Comparison of ENCODE assay signal across 8 cellular contexts in the genomic region with DNA sequence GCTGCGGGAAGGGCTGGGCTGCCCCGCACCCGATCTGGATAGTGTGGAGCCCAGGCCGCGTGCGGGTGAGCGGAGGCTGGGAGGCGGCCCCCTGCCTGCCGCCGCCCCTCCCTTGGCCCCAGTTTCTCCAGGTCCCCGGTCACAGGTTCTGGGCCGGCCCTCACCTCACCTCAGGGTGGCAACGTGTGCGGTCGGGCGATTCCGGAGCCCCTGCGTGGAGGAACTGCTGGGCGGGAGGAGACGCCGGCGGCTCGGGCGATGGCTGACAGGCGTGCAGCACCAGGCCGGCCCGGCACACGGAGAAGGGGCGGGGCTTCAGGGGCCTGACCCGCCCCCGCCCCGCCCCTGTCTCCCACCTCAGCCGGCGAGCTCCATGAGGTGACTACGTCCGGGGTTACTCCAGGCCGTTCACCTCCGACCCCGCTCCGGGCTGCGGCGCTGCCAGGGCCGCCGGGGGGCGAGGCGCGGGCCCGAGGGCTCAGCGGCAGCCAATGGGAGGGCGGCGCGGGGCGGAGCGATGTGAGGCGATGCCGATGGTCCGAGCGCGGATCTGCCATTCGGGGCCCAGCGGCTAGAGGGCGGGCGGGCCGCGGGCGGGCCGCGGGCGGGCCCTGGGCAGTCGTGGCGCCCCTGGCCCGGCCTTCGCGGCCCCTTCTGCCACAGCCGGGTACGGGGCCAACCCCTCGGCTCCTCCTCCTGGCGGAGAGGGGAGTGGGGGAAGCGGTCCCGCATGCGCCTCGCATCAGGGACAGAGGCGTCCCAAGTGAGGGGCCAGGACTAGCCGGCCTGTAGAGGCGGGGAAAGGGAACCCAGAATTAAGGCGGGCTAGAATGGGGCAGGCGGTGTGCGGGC. TPM values are rescaled to one million over a fixed set of nuclear protein-coding genes. Genes with fewer than 3 reads are reported as not detected.
A peak's percentile ranks its signal among the peaks of the same experiment; 100 is the strongest.
DNase-seq lines count a peak whose midpoint lies in the region; ATAC-seq and TF ChIP-seq lines count a peak whose summit lies in the region.

No MANE protein-coding gene starts in this region.

- peak overlapping the region; percentile 98 for H3K4me3 ChIP-seq in CD8-positive, alpha-beta T cell (ENCODE audit: low read depth, low read length)
- peak overlapping the region; percentile 97 for H3K4me3 ChIP-seq in ectodermal cell (ENCODE audit: insufficient read depth, low read depth, low read length)

- H3K36me3 Mint-ChIP-seq in CD8-positive, alpha-beta T cell, result peaks cover 1% of the 10 kb centered on the region
- peaks cover 17% of the 10 kb centered on the region for H3K36me3 Mint-ChIP-seq in activated CD8-positive, alpha-beta T cell treated with anti-CD3 and anti-CD28 coated beads for 36 hours (ENCODE audit: low read depth)

- H3K27ac ChIP-seq in CD8-positive, alpha-beta T cell (ENCODE audit: low read depth, low read length), result peak overlapping the region; percentile 66
- H3K27ac ChIP-seq in ectodermal cell (ENCODE audit: insufficient read depth, low read depth, low read length, poor library complexity, severe bottlenecking), result peak overlapping the region; percentile 95

- peak; percentile 77 to 92 (median 87) for DNase-seq in CD8-positive, alpha-beta T cell
- DNase-seq in NCI-H82 treated with DMSO at 0.1 percent for 48 hours (lab: John Stamatoyannopoulos, UW; ENCODE audit: unreplicated experiment) (peak; percentile 89), lung microvascular endothelial cell (ENCODE audit: low read depth in 2 of 2) (peak; percentile 92 to 96)
- peak; percentile 97 for DNase-seq in activated CD8-positive, alpha-beta T cell treated with anti-CD3 and anti-CD28 coated beads for 36 hours
- peak; percentile 70 to 79 (median 78) for DNase-seq in stimulated activated CD4-positive, alpha-beta T cell treated with anti-CD3 and anti-CD28 coated beads, TNF-alpha, amount 100 ng/mL, for 4 hours (ENCODE audit: low read depth in 3 of 3)

- CTCF ChIA-PET in CD8-positive, alpha-beta T cell (lab: Charles Lee), result interaction anchor here (0.6 to 1.9 kb wide), 2 partner anchors 14 to 486 kb away, joined by 3 to 5 read pairs; no protein-coding TSS in a partner anchor
- CTCF ChIA-PET in activated CD8-positive, alpha-beta T cell treated with anti-CD3 and anti-CD28 coated beads for 36 hours (lab: Charles Lee), result interaction anchor here (0.7 to 2.6 kb wide), 9 partner anchors 9 to 54 kb away, joined by 3 to 18 read pairs (median 3); no protein-coding TSS in a partner anchor

- POLR2A ChIA-PET in CD8-positive, alpha-beta T cell (lab: Charles Lee), result interaction anchor here (1.1 to 1.2 kb wide), 2 partner anchors 48 kb away, joined by 3 to 5 read pairs; a partner anchor contains a TSS
- POLR2A ChIA-PET in activated CD8-positive, alpha-beta T cell treated with anti-CD3 and anti-CD28 coated beads for 36 hours (lab: Charles Lee), result interaction anchor here (0.5 to 2.1 kb wide), 10 partner anchors 8 to 121 kb away, joined by 3 to 7 read pairs (median 4); no protein-coding TSS in a partner anchor

- H3K9me3 ChIP-seq in CD8-positive, alpha-beta T cell (ENCODE audit: low read length), result no peaks in the 10 kb centered on the region
- no peaks in the 10 kb centered on the region for H3K9me3 ChIP-seq in ectodermal cell (ENCODE audit: control insufficient read depth, low read length)

- no peaks in the 10 kb centered on the region for H3K9me3 Mint-ChIP-seq in CD8-positive, alpha-beta T cell
- H3K9me3 Mint-ChIP-seq in activated CD8-positive, alpha-beta T cell treated with anti-CD3 and anti-CD28 coated beads for 36 hours, result no peaks in the 10 kb centered on the region

- no peak for TF ChIP-seq CTCF in CD8-positive, alpha-beta T cell (IDR thresholded peaks at IDR 0.05)
- TF ChIP-seq CTCF in activated CD8-positive, alpha-beta T cell treated with anti-CD3 and anti-CD28 coated beads for 36 hours (IDR thresholded peaks at IDR 0.05), result peak; percentile 41

- intact Hi-C loops in CD8-positive, alpha-beta T cell (cut with DNase I, micrococcal nuclease), result loop anchor here (1.0 to 5.0 kb wide), 6 partner anchors 48 to 758 kb away; a partner anchor contains a TSS
- intact Hi-C loops in activated CD8-positive, alpha-beta T cell treated with anti-CD3 and anti-CD28 coated beads for 36 hours (cut with micrococcal nuclease), result loop anchor here (5.0 kb wide), 1 partner anchor 48 kb away; a partner anchor contains a TSS

- no peaks in the 10 kb centered on the region for H3K27me3 ChIP-seq in CD8-positive, alpha-beta T cell (ENCODE audit: insufficient read depth, low read length)
- H3K27me3 ChIP-seq in ectodermal cell (ENCODE audit: control insufficient read depth, insufficient read depth, low read length, poor library complexity, severe bottlenecking), result no peaks in the 10 kb centered on the region

- peaks cover 2% of the 10 kb centered on the region for H3K36me3 ChIP-seq in CD8-positive, alpha-beta T cell (ENCODE audit: insufficient read depth, low read length)
- H3K36me3 ChIP-seq in ectodermal cell (ENCODE audit: control insufficient read depth, insufficient read depth, low read length), result no peaks in the 10 kb centered on the region

- H3K27ac Mint-ChIP-seq in CD8-positive, alpha-beta T cell, result peak overlapping the region; percentile 87
- H3K27ac Mint-ChIP-seq in activated CD8-positive, alpha-beta T cell treated with anti-CD3 and anti-CD28 coated beads for 36 hours, result peak overlapping the region; percentile 91

- peaks cover 16% of the 10 kb centered on the region for H3K4me1 ChIP-seq in CD8-positive, alpha-beta T cell (ENCODE audit: insufficient read depth, low read length)
- no peaks in the 10 kb centered on the region for H3K4me1 ChIP-seq in ectodermal cell (ENCODE audit: control insufficient read depth, insufficient read depth, low read length)

- 0 to 1% methylated on average over 88 of the region's 88 CpGs for WGBS in ectodermal cell, 2 experiments

- no peaks in the 10 kb centered on the region for H3K27me3 Mint-ChIP-seq in CD8-positive, alpha-beta T cell (ENCODE audit: low read depth)
- no peaks in the 10 kb centered on the region for H3K27me3 Mint-ChIP-seq in activated CD8-positive, alpha-beta T cell treated with anti-CD3 and anti-CD28 coated beads for 36 hours

- peak; percentile 95 for ATAC-seq in CD8-positive, alpha-beta T cell
- ATAC-seq in GM19438 (IDR thresholded peaks at IDR 0.05; ENCODE audit: low read depth, unreplicated experiment) (peak; percentile 81), HG03571 (IDR thresholded peaks at IDR 0.05; ENCODE audit: unreplicated experiment) (peak; percentile 91)
- peak; percentile 98 for ATAC-seq in activated CD8-positive, alpha-beta T cell treated with anti-CD3 and anti-CD28 coated beads for 36 hours

- H3K4me1 Mint-ChIP-seq in CD8-positive, alpha-beta T cell (ENCODE audit: low read depth), result peaks cover 18% of the 10 kb centered on the region
- H3K4me1 Mint-ChIP-seq in activated CD8-positive, alpha-beta T cell treated with anti-CD3 and anti-CD28 coated beads for 36 hours (ENCODE audit: low read depth), result peaks cover 24% of the 10 kb centered on the region

- H3K4me3 Mint-ChIP-seq in CD8-positive, alpha-beta T cell, result peak overlapping the region; percentile 87
- peak overlapping the region; percentile 96 for H3K4me3 Mint-ChIP-seq in activated CD8-positive, alpha-beta T cell treated with anti-CD3 and anti-CD28 coated beads for 36 hours

RNA-seq across cellular contexts. Expression of a gene that starts 16.7 kb away (rescaled TPM):
- total RNA-seq in CD8-positive, alpha-beta T cell, result not detected
- not detected for total RNA-seq in activated CD8-positive, alpha-beta T cell treated with anti-CD3 and anti-CD28 coated beads for 36 hours
- not detected for polyA plus RNA-seq in ectodermal cell (2013, experiment 1 of 4)
- polyA plus RNA-seq in ectodermal cell (2013, experiment 2 of 4), result not detected
- polyA plus RNA-seq in ectodermal cell (2013, experiment 3 of 4), result not detected
- polyA plus RNA-seq in ectodermal cell (2013, experiment 4 of 4), result not detected
- not detected in 2 replicates for total RNA-seq in lung microvascular endothelial cell

RNA-seq across cellular contexts. Expression of a gene that starts 47.6 kb away (rescaled TPM):
- 10 to 100 TPM; 30.7 to 34.2 TPM for total RNA-seq in CD8-positive, alpha-beta T cell
- total RNA-seq in activated CD8-positive, alpha-beta T cell treated with anti-CD3 and anti-CD28 coated beads for 36 hours, result 10 to 100 TPM; 66.0 to 68.2 TPM
- polyA plus RNA-seq in ectodermal cell (2013, experiment 1 of 4), result 72.1 TPM
- 83.4 TPM for polyA plus RNA-seq in ectodermal cell (2013, experiment 2 of 4)
- 52.8 TPM for polyA plus RNA-seq in ectodermal cell (2013, experiment 3 of 4)
- polyA plus RNA-seq in ectodermal cell (2013, experiment 4 of 4), result 57.7 TPM
- total RNA-seq in lung microvascular endothelial cell, result 26.8 and 29.2 TPM in 2 replicates

RNA-seq across cellular contexts. Expression of a gene that starts 47.6 kb away (rescaled TPM):
- 10 to 100 TPM in 1 of 2 experiments, 1 to 10 TPM in 1; 5.3 to 11.1 TPM for total RNA-seq in CD8-positive, alpha-beta T cell
- 10 to 100 TPM; 31.5 to 36.5 TPM for total RNA-seq in activated CD8-positive, alpha-beta T cell treated with anti-CD3 and anti-CD28 coated beads for 36 hours
- polyA plus RNA-seq in ectodermal cell (2013, experiment 1 of 4), result 25.6 TPM
- 23.2 TPM for polyA plus RNA-seq in ectodermal cell (2013, experiment 2 of 4)
- 18.0 TPM for polyA plus RNA-seq in ectodermal cell (2013, experiment 3 of 4)
- polyA plus RNA-seq in ectodermal cell (2013, experiment 4 of 4), result 19.0 TPM
- total RNA-seq in lung microvascular endothelial cell, result 8.5 and 15.3 TPM in 2 replicates

Comparison
In these comparisons a context has a peak if more than half of its experiments do, and no peak if none do; other contexts are left out.
1. Peak in every context shown above with its lines: DNase-seq, ATAC-seq, H3K4me3 ChIP-seq and H3K27ac ChIP-seq.